ENCODE assay signal across 9 cellular contexts in genomic region chr11:5138256-5138655, GRCh38. TPM values are rescaled to one million over a fixed set of nuclear protein-coding genes. Genes with fewer than 3 reads are reported as not detected.
"Had no signal": no experiment of that assay in that cellular context is flagged by ENCODE, and none has a peak within 500 bp of the region (broad histone marks: within the 10 kb centered on the region; RNA-seq: fewer than 3 reads in every experiment).

OR52A5 (minus strand) TSS chr11:5138356; CDS start chr11:5132642, 5,714 bp downstream.

- DNase-seq: IMR-90, KBM-7, KG1 had no signal

- H3K4me3 ChIP-seq: K562 had no signal

- H3K9me3 Mint-ChIP-seq: IgD-negative memory B cell had no signal

- H3K36me3 Mint-ChIP-seq: IgD-negative memory B cell had no signal

- H3K4me1 Mint-ChIP-seq: IgD-negative memory B cell had no signal

- H3K27ac ChIP-seq: HL-60 had no signal

- H3K4me3 Mint-ChIP-seq: IgD-negative memory B cell had no signal

- ATAC-seq: HepG2, K562 had no signal

- H3K27ac Mint-ChIP-seq: IgD-negative memory B cell had no signal

RNA-seq across cellular contexts. Expression of gene OR52A5, which starts in this region (rescaled TPM):
- total RNA-seq: HepG2, HT-29, HT1080, IMR-90 had no signal
- polyA plus RNA-seq: HepG2, IgD-negative memory B cell, IMR-90 had no signal
